Comparison of ENCODE assay signal across 1 cellular context in genomic region chr19:11324748-11325389, GRCh38.
TF ChIP-seq lines count a peak whose summit lies in the region.

No MANE protein-coding gene starts in this region.

TF ChIP-seq in IMR-90, 13 proteins besides CTCF, POLR2A, EP300 and RAD21:
- no peak for TF ChIP-seq MXI1 (IDR thresholded peaks at IDR 0.05; ENCODE audit: borderline replicate concordance, low read depth, low read length)
- TF ChIP-seq USF2 (IDR thresholded peaks at IDR 0.05; ENCODE audit: low read depth, low read length) = no peak
- no peak for TF ChIP-seq RFX5 (IDR thresholded peaks at IDR 0.05; ENCODE audit: low read depth, low read length)
- TF ChIP-seq CHD1 (IDR thresholded peaks at IDR 0.05; ENCODE audit: low read depth, low read length) = no peak
- TF ChIP-seq MAFK (IDR thresholded peaks at IDR 0.05; ENCODE audit: low read depth, low read length) = no peak
- TF ChIP-seq, protein P1, sequence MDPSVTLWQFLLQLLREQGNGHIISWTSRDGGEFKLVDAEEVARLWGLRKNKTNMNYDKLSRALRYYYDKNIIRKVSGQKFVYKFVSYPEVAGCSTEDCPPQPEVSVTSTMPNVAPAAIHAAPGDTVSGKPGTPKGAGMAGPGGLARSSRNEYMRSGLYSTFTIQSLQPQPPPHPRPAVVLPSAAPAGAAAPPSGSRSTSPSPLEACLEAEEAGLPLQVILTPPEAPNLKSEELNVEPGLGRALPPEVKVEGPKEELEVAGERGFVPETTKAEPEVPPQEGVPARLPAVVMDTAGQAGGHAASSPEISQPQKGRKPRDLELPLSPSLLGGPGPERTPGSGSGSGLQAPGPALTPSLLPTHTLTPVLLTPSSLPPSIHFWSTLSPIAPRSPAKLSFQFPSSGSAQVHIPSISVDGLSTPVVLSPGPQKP (IDR thresholded peaks at IDR 0.05; ENCODE audit: borderline replicate concordance, low read depth, low read length) = no peak
- TF ChIP-seq SMC3 (IDR thresholded peaks at IDR 0.05; ENCODE audit: low read depth, low read length) = no peak
- TF ChIP-seq BHLHE40 (IDR thresholded peaks at IDR 0.05; ENCODE audit: low read depth, low read length) = no peak
- no peak for TF ChIP-seq MAZ (IDR thresholded peaks at IDR 0.05; ENCODE audit: borderline replicate concordance, low read depth, low read length)
- TF ChIP-seq CEBPB (IDR thresholded peaks at IDR 0.05; ENCODE audit: low read depth, low read length) = no peak
- TF ChIP-seq RCOR1 (IDR thresholded peaks at IDR 0.05; ENCODE audit: insufficient replicate concordance, low read length) = no peak
- no peak for TF ChIP-seq FOS (IDR thresholded peaks at IDR 0.05; ENCODE audit: low read depth, low read length)
- TF ChIP-seq NFE2L2 (IDR thresholded peaks at IDR 0.05; ENCODE audit: low read depth, low read length) = no peak
TF ChIP-seq in IMR-90: peak in this region for 0.
